ENCODE assay signal across 19 cellular contexts in the genomic region with DNA sequence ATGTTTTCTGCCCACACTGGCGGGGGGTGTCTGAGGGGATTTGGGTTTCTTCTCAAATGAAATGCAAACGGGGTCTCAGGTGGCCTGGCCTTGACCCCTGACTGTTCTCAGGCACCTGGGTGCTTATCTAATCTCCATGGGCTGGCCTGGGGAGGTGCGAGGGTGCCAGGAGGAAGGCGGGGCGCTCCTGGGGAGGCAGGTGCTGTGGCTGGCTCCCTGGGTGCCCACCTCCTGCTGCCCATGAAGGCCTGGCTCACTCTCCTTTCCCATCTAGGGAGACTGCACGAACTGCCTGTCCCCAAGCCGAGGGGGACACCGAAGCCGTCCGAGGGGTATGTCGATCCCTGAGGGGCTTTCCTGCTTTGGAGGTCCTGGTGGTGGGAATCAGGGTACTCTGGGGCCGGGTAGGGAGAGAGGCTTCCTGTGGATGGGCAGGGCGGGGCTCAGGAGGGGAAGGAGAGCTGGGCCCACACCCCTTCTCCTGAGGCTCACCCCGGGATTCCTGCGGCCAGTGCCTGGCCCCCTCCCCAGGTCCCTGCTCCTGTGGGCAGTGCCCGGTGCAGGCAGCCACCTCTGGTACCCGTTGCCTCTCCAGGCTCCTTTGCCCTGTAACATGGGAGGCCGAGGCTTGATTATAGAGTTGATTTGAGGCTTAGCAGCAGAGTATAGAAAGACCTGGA. TPM values are rescaled to one million over a fixed set of nuclear protein-coding genes. Genes with fewer than 3 reads are reported as not detected.
"Had no signal": no experiment of that assay in that cellular context is flagged by ENCODE, and none has a peak within 500 bp of the region (broad histone marks: within the 10 kb centered on the region; RNA-seq: fewer than 3 reads in every experiment).

No MANE protein-coding gene starts in this region.

- H3K4me1 Mint-ChIP-seq: activated T-helper 17 cell treated with anti-CD3 and anti-CD28 coated beads, Interleukin-2, amount 50 U/mL, for 72 hours; nephron had no signal

- H3K9me3 ChIP-seq: gastrocnemius medialis, left ventricle myocardium inferior, thoracic aorta had no signal

- H3K27me3 Mint-ChIP-seq: activated CD4-positive, alpha-beta T cell treated with anti-CD3 and anti-CD28 coated beads, Interleukin-2, amount 10 ng/mL, durations not matched to agents 7 days and 5 days; activated T-helper 17 cell treated with anti-CD3 and anti-CD28 coated beads, Interleukin-2, amount 50 U/mL, for 72 hours; memory B cell; T-helper 17 cell had no signal

- H3K9me3 Mint-ChIP-seq: activated CD4-positive, alpha-beta T cell treated with anti-CD3 and anti-CD28 coated beads, Interleukin-2, amount 10 ng/mL, durations not matched to agents 7 days and 5 days; activated naive CD4-positive, alpha-beta T cell treated with anti-CD3 and anti-CD28 coated beads for 36 hours; activated T-helper 17 cell treated with anti-CD3 and anti-CD28 coated beads, Interleukin-2, amount 50 U/mL, for 72 hours; memory B cell; nephron had no signal

- H3K27ac ChIP-seq: gastrocnemius medialis, left ventricle myocardium inferior, thoracic aorta had no signal

- H3K4me1 ChIP-seq: gastrocnemius medialis had no signal

- ATAC-seq: activated T-helper 17 cell treated with anti-CD3 and anti-CD28 coated beads, Interleukin-2, amount 50 U/mL, for 72 hours; gastrocnemius medialis; stimulated activated naive CD8-positive, alpha-beta T cell treated with anti-CD3 and anti-CD28 coated beads, Interleukin-15, Interleukin-2, amounts not matched to agents 100 U/mL and 50 U/mL, for 24 hours; T-helper 17 cell had no signal

- H3K27me3 ChIP-seq: gastrocnemius medialis had no signal

- DNase-seq: activated CD4-positive, alpha-beta T cell treated with anti-CD3 and anti-CD28 coated beads, Interleukin-2, amount 10 ng/mL, durations not matched to agents 7 days and 5 days; activated CD4-positive, CD25-positive, alpha-beta regulatory T cell; activated naive CD4-positive, alpha-beta T cell treated with anti-CD3 and anti-CD28 coated beads for 36 hours; activated T-cell treated with anti-CD3 and anti-CD28 coated beads for 4 hours; caudate nucleus; cortex of kidney; effector CD8-positive, alpha-beta T cell; gastrocnemius medialis; kidney; left ventricle myocardium inferior; stimulated activated CD4-positive, alpha-beta T cell treated with anti-CD3 and anti-CD28 coated beads, Interleukin-12 subunit alpha, Interleukin-12 subunit beta, amount 100 ng/mL, for 4 hours; stimulated activated naive CD8-positive, alpha-beta T cell treated with anti-CD3 and anti-CD28 coated beads, Interleukin-15, Interleukin-2, amounts not matched to agents 100 U/mL and 50 U/mL, for 24 hours; T-helper 17 cell had no signal

- H3K4me3 Mint-ChIP-seq: activated CD4-positive, alpha-beta T cell treated with anti-CD3 and anti-CD28 coated beads, Interleukin-2, amount 10 ng/mL, durations not matched to agents 7 days and 5 days; activated naive CD4-positive, alpha-beta T cell treated with anti-CD3 and anti-CD28 coated beads for 36 hours; activated T-helper 17 cell treated with anti-CD3 and anti-CD28 coated beads, Interleukin-2, amount 50 U/mL, for 72 hours; memory B cell; nephron; T-helper 17 cell had no signal

- H3K27ac Mint-ChIP-seq: activated CD4-positive, alpha-beta T cell treated with anti-CD3 and anti-CD28 coated beads, Interleukin-2, amount 10 ng/mL, durations not matched to agents 7 days and 5 days; activated naive CD4-positive, alpha-beta T cell treated with anti-CD3 and anti-CD28 coated beads for 36 hours; activated T-helper 17 cell treated with anti-CD3 and anti-CD28 coated beads, Interleukin-2, amount 50 U/mL, for 72 hours; memory B cell; T-helper 17 cell had no signal

- H3K4me3 ChIP-seq: gastrocnemius medialis, left ventricle myocardium inferior, thoracic aorta had no signal

RNA-seq across cellular contexts. Expression of a gene that starts 28.9 kb away (rescaled TPM):
- total RNA-seq: activated naive CD4-positive, alpha-beta T cell treated with anti-CD3 and anti-CD28 coated beads for 36 hours; T-helper 17 cell; thoracic aorta had no signal

RNA-seq across cellular contexts. Expression of a gene that starts 59.8 kb away (rescaled TPM):
- total RNA-seq: activated CD4-positive, alpha-beta T cell treated with anti-CD3 and anti-CD28 coated beads, Interleukin-2, amount 10 ng/mL, durations not matched to agents 7 days and 5 days; activated CD8-positive, alpha-beta memory T cell treated with anti-CD3 and anti-CD28 coated beads for 36 hours; activated naive CD4-positive, alpha-beta T cell treated with anti-CD3 and anti-CD28 coated beads for 36 hours; activated T-helper 17 cell treated with anti-CD3 and anti-CD28 coated beads, Interleukin-2, amount 50 U/mL, for 72 hours; pulmonary artery endothelial cell; T-helper 17 cell had no signal
